Comparison of ENCODE assay signal across 8 cellular contexts in genomic region chr2:197113221-197113831, GRCh38.
DNase-seq lines count a peak whose midpoint lies in the region; ATAC-seq and TF ChIP-seq lines count a peak whose summit lies in the region.

No MANE protein-coding gene starts in this region.

- peak; percentile 33 for DNase-seq in AG08395 (ENCODE audit: low spot score)
- DNase-seq in GM06990 (ENCODE audit: extremely low read depth, insufficient read length): no peak
- DNase-seq in OCI-LY7 (ENCODE audit: low spot score): peak; percentile 58
- no peak for DNase-seq in chondrocyte (ENCODE audit: low spot score)
- DNase-seq in myocyte (ENCODE audit: low read depth): peak; percentile 43
- no peak for DNase-seq in posterior cingulate gyrus

- H3K27ac Mint-ChIP-seq in chondrocyte (ENCODE audit: unreplicated experiment): no peak overlapping the region

- CTCF ChIA-PET in OCI-LY7 (lab: Charles Lee; ENCODE audit: unreplicated experiment): interaction anchor here (0.9 to 2.6 kb wide), 16 partner anchors 10 to 270 kb away, joined by 3 to 41 read pairs (median 3); no protein-coding TSS in a partner anchor

- H3K9me3 Mint-ChIP-seq in chondrocyte (ENCODE audit: low read depth): no peaks in the 10 kb centered on the region

- no peak overlapping the region for H2AFZ ChIP-seq in OCI-LY7 (ENCODE audit: low read length)

- peak; percentile 38 for TF ChIP-seq CTCF in GM06990 (IDR thresholded peaks at IDR 0.05; ENCODE audit: insufficient read depth, low read length, poor library complexity, severe bottlenecking)
- peak; percentile 97 for TF ChIP-seq CTCF in OCI-LY7 (conservative IDR thresholded peaks at IDR 0.05; ENCODE audit: low read length)
- TF ChIP-seq CTCF in chondrocyte (IDR thresholded peaks at IDR 0.05): peak; percentile 97

- H3K4me3 ChIP-seq in GM06990 (replicated peaks; ENCODE audit: low read depth, low read length) (no peak overlapping the region), OCI-LY7 (ENCODE audit: low read depth, low read length, poor library complexity, severe bottlenecking) (no peak overlapping the region)

- POLR2A ChIA-PET in OCI-LY7 (lab: Charles Lee): interaction anchor here (0.6 to 2.9 kb wide), 27 partner anchors 10 to 884 kb away, joined by 3 to 13 read pairs (median 4); no protein-coding TSS in a partner anchor

- no peaks in the 10 kb centered on the region for H3K9me2 ChIP-seq in OCI-LY7 (ENCODE audit: insufficient read depth, low read length)

- intact Hi-C loops in OCI-LY7 (cut with micrococcal nuclease; ENCODE audit: unreplicated experiment) (loop anchor here (1.0 to 10.0 kb wide), 7 partner anchors 39 to 661 kb away; partner anchors contain the start of gene ANKRD44), posterior cingulate gyrus (cut with DNase I) (loop anchor here (1.0 to 5.0 kb wide), 4 partner anchors 55 to 265 kb away; partner anchors contain the start of gene ANKRD44)

- BruUV-seq in OCI-LY7 (replicated peaks; lab: Mats Ljungman, UMichigan): no TSS peak

- no peak overlapping the region for H3K27ac ChIP-seq in OCI-LY7 (ENCODE audit: low read depth, low read length, poor library complexity, severe bottlenecking)

- H3K27me3 Mint-ChIP-seq in chondrocyte (ENCODE audit: low read depth): no peaks in the 10 kb centered on the region

- peak; percentile 57 for ATAC-seq in HG03066 (IDR thresholded peaks at IDR 0.05; ENCODE audit: low read depth, unreplicated experiment)
- no peak for ATAC-seq in activated CD4-positive, CD25-positive, alpha-beta regulatory T cell treated with anti-CD3 and anti-CD28 coated beads, Interleukin-2, amount 50 U/mL, for 24 hours

- no peaks in the 10 kb centered on the region for H3K79me2 ChIP-seq in OCI-LY7 (ENCODE audit: insufficient read depth, low read depth, low read length)

- H3K9me3 ChIP-seq in OCI-LY7 (ENCODE audit: low read length): no peaks in the 10 kb centered on the region

- H3K36me3 ChIP-seq in GM06990 (ENCODE audit: control insufficient read depth, insufficient read depth, low read length) (peaks cover 2% of the 10 kb centered on the region), OCI-LY7 (ENCODE audit: insufficient read depth, low read length) (peaks cover 22% of the 10 kb centered on the region)

- no peak overlapping the region for H3K4me2 ChIP-seq in OCI-LY7 (ENCODE audit: low read length)

- no peak overlapping the region for H3K4me3 Mint-ChIP-seq in chondrocyte (ENCODE audit: unreplicated experiment)

- peaks cover 6% of the 10 kb centered on the region for H3K36me3 Mint-ChIP-seq in chondrocyte (ENCODE audit: low read depth)

- no peaks in the 10 kb centered on the region for H3K27me3 ChIP-seq in GM06990 (replicated peaks; ENCODE audit: control insufficient read depth, insufficient read depth, low read length)

- H3K4me1 ChIP-seq in OCI-LY7 (ENCODE audit: insufficient read depth, low read length, poor library complexity, severe bottlenecking): peaks cover 21% of the 10 kb centered on the region

- H4K20me1 ChIP-seq in OCI-LY7 (ENCODE audit: insufficient read depth, low read length): no peaks in the 10 kb centered on the region

- H3K4me1 Mint-ChIP-seq in chondrocyte (ENCODE audit: low read depth): peaks cover 15% of the 10 kb centered on the region

Comparison
In these comparisons a context has a peak if more than half of its experiments do, and no peak if none do; other contexts are left out.
1. DNase-seq: peak in AG08395 (single experiment), OCI-LY7 (single experiment) and myocyte (single experiment); none in GM06990 (single experiment), chondrocyte (single experiment) and posterior cingulate gyrus (0 of 10).
2. CTCF ChIP-seq: peak in every context shown above with its lines; median percentile 97 in OCI-LY7; 97 in chondrocyte; 38 in GM06990.